Comparison of ENCODE assay signal across 24 cellular contexts in genomic region chr10:77600640-77601039, GRCh38.
"Had no signal": no experiment of that assay in that cellular context is flagged by ENCODE, and none has a peak within 500 bp of the region (broad histone marks: within the 10 kb centered on the region; RNA-seq: fewer than 3 reads in every experiment).

No MANE protein-coding gene starts in this region.

- FAIRE-seq: endometrium, pancreas had no signal

- H3K27me3 ChIP-seq: foreskin keratinocyte, neutrophil, pancreas, tibial artery had no signal

- H3K27ac ChIP-seq: foreskin keratinocyte, neutrophil, psoas muscle had no signal

- H3K36me3 ChIP-seq: neutrophil, pancreas, tibial artery had no signal

- H3K4me1 ChIP-seq: pancreas had no signal

- ATAC-seq: activated CD4-positive, alpha-beta T cell treated with anti-CD3 and anti-CD28 coated beads for 36 hours; activated T-cell treated with anti-CD3 and anti-CD28 coated beads, Interleukin-2, amount 50 U/mL, for 4 hours; foreskin keratinocyte; natural killer cell; right cardiac atrium; stimulated activated naive CD8-positive, alpha-beta T cell treated with anti-CD3 and anti-CD28 coated beads, Interleukin-15, amount 100 ng/mL, for 72 hours; WTC11 had no signal

- DNase-seq: activated CD4-positive, alpha-beta T cell treated with anti-CD3 and anti-CD28 coated beads for 36 hours; activated CD4-positive, alpha-beta T cell treated with anti-CD3 and anti-CD28 coated beads, Interleukin-2, amount 50 U/mL, for 48 hours; activated CD8-positive, alpha-beta memory T cell treated with anti-CD3 and anti-CD28 coated beads, Interleukin-2, amount 50 U/mL, for 48 hours; activated naive CD4-positive, alpha-beta T cell treated with anti-CD3 and anti-CD28 coated beads for 36 hours; activated T-cell treated with anti-CD3 and anti-CD28 coated beads, Interleukin-2, amount 50 U/mL, for 4 hours; caudate nucleus; effector CD4-positive, alpha-beta T cell; foreskin keratinocyte; hippocampal formation; left ventricle myocardium superior; mammary epithelial cell; midbrain; natural killer cell; pancreas; psoas muscle; right cardiac atrium; stimulated activated CD4-positive, alpha-beta T cell treated with anti-CD3 and anti-CD28 coated beads, Interleukin-1b, Interleukin-23, amount 100 ng/mL, for 48 hours; stimulated activated naive CD8-positive, alpha-beta T cell treated with anti-CD3 and anti-CD28 coated beads, Interleukin-15, amount 100 ng/mL, for 72 hours; T-helper 1 cell; T-helper 9 cell; tibial artery had no signal

- H3K4me3 ChIP-seq: pancreas, psoas muscle, tibial artery had no signal
